ENCODE assay signal across 8 cellular contexts in the genomic region with DNA sequence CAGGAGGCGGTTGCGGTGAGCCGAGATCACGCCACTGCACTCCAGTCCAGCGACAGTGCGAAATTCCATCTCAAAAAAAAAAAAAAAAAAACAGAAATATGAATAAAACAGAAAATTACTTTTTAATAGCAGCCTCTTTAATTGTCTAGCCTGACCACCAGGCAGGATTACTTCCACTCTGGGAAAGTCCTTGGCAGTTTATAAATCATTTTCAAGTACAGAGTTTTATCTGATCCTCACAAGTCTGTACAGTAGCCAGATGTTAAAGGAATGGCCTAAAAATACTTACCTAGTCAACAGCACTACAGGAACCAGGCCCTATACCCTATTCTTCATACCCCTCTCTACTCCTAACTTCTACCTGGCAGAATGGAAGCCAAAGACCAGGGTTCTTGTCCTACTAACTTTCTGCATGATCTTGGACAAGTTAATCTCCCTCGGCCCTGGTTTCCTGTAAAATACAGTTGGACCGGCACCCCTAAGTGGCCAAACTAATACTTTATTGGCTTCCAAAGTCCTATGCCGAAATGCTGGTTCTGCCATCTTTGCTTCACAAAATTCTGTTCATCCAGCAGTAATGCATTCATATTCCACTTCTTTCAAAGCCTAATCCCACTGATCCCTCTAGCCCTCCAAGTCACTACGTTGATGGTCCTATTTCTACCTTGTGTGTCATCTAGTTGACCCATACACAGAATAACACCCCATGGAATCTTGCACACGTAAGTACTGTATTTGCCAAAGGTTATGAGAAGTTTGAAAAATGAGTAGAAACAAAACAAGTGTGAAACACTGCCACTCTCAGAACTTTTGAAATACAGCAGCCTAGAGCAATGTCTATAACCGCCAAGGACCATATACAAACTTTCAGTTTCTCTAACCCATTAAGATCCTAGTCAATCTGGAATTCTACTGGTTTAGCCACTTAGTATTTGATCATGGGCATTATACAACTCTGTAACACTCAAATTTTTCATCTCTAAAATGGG. TPM values are rescaled to one million over a fixed set of nuclear protein-coding genes. Genes with fewer than 3 reads are reported as not detected.
A peak's percentile ranks its signal among the peaks of the same experiment; 100 is the strongest.
DNase-seq lines count a peak whose midpoint lies in the region; ATAC-seq and TF ChIP-seq lines count a peak whose summit lies in the region.

No MANE protein-coding gene starts in this region.

- POLR2A ChIA-PET in Panc1 (lab: Charles Lee), result interaction anchor here (0.6 kb wide), 1 partner anchor 263 kb away, joined by 5 read pairs; no protein-coding TSS in a partner anchor

- TSS peak; percentile 73 for BruUV-seq in Panc1 (replicated peaks; lab: Mats Ljungman, UMichigan)

- no peak for TF ChIP-seq POLR2A in ovary (IDR thresholded peaks at IDR 0.05)

- H3K27me3 ChIP-seq in Panc1 (ENCODE audit: control insufficient read depth, insufficient read depth, low read length), result no peaks in the 10 kb centered on the region
- no peaks in the 10 kb centered on the region for H3K27me3 ChIP-seq in ovary

- 62 to 70% (median 62%) methylated on average over 12 of the region's 12 CpGs for WGBS in ovary, 3 donors

- DNase-seq in GM10266 (ENCODE audit: extremely low spot score), result peak; percentile 43
- DNase-seq in Panc1 (ENCODE audit: low read depth, low spot score), result no peak
- DNase-seq in epithelial cell of prostate (ENCODE audit: low read depth, low spot score), result no peak
- no peak for DNase-seq in ovary

- peak overlapping the region; percentile 98 for H3K27ac ChIP-seq in Panc1 (ENCODE audit: low read length)
- peak overlapping the region; percentile 95 for H3K27ac ChIP-seq in epithelial cell of prostate
- H3K27ac ChIP-seq in ovary, result no peak overlapping the region

- H3K9me3 ChIP-seq in Panc1 (ENCODE audit: control insufficient read depth, insufficient read depth, low read depth, low read length) (no peaks in the 10 kb centered on the region), ovary (no peaks in the 10 kb centered on the region)

- in situ Hi-C loops in Panc1 (cut with HindIII; ENCODE audit: low pct_unique_long_range_greater_than_20kb, low sequenced_read_pairs), result no loop called here

- intact Hi-C loops in Panc1 (cut with micrococcal nuclease; ENCODE audit: unreplicated experiment), result no loop called here
- intact Hi-C loops in ovary (cut with DNase I), result no loop called here

- ATAC-seq in Panc1, result no peak
- no peak for ATAC-seq in GM19324 (IDR thresholded peaks at IDR 0.05; ENCODE audit: low FRiP score, unreplicated experiment)
- no peak for ATAC-seq in HG02642 (IDR thresholded peaks at IDR 0.05; ENCODE audit: poor library complexity, unreplicated experiment)
- ATAC-seq in HG03175 (IDR thresholded peaks at IDR 0.05; ENCODE audit: unreplicated experiment), result no peak
- no peak for ATAC-seq in GM19023 (IDR thresholded peaks at IDR 0.05; ENCODE audit: unreplicated experiment)

- peaks cover 33% of the 10 kb centered on the region for H3K36me3 ChIP-seq in Panc1 (ENCODE audit: control insufficient read depth, insufficient read depth, low read length)
- H3K36me3 ChIP-seq in ovary, result no peaks in the 10 kb centered on the region

- TF ChIP-seq CTCF in GM10266 (IDR thresholded peaks at IDR 0.05; ENCODE audit: control insufficient read depth, insufficient read depth, low read depth, missing control alignments), result no peak
- no peak for TF ChIP-seq CTCF in Panc1 (IDR thresholded peaks at IDR 0.05)
- TF ChIP-seq CTCF in ovary (IDR thresholded peaks at IDR 0.05), result no peak

- TF ChIP-seq EP300 in ovary (IDR thresholded peaks at IDR 0.05), result no peak

- H3K4me1 ChIP-seq in Panc1 (ENCODE audit: control insufficient read depth, insufficient read depth, low read length), result peaks cover 22% of the 10 kb centered on the region; the same call in 1 of the 2 replicates
- H3K4me1 ChIP-seq in ovary (ENCODE audit: insufficient read depth), result peaks cover 12% of the 10 kb centered on the region

- CTCF ChIA-PET in Panc1 (lab: Charles Lee), result no interaction called here

- H3K4me3 ChIP-seq in Panc1 (ENCODE audit: low read depth in 2 of 2, low read length in 2 of 2), result peak overlapping the region; percentile 79 to 99
- peak overlapping the region; percentile 79 for H3K4me3 ChIP-seq in ovary

RNA-seq across cellular contexts. Expression of gene EIF2S2, which starts 1.7 kb away (rescaled TPM):
- total RNA-seq in Panc1 (2021; ENCODE audit: unreplicated experiment) (82.0 TPM), ovary (10 to 100 TPM; 29.1 to 85.8 (median 36.1) TPM)
- 111 TPM for polyA plus RNA-seq in Panc1 (2012; ENCODE audit: insufficient read length)
- 10 to 100 TPM; 30.2 to 54.2 TPM for polyA plus RNA-seq in ovary

Comparison
In these comparisons a context has a peak if more than half of its experiments do, and no peak if none do; other contexts are left out.
1. H3K27ac ChIP-seq: peak in Panc1 (single experiment) and epithelial cell of prostate (single experiment); none in ovary (0 of 2).